ENCODE assay signal across 1 cellular context in the genomic region with DNA sequence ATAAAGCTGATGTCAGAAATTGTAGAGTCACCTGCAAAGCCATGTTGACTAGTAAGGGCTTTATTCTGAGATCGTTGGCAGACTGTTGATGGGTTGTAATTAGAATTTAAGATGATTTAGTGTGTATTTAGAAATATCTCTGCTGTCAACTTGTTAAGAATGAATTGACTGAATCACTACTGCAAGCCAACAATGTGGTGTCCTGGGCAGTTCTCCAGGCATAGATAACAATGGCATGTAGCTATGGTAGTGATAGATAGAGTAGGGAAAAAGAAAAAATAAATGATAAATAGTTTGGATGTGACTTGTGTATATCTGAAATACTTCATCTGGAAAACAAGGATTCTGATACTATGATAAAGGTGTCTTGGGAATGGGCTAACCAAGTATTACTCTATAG.
TF ChIP-seq lines count a peak whose summit lies in the region.

No MANE protein-coding gene starts in this region.

TF ChIP-seq in GM12878, 131 proteins besides CTCF, POLR2A, EP300 and RAD21 (continued from another document):
- TF ChIP-seq, protein P1, sequence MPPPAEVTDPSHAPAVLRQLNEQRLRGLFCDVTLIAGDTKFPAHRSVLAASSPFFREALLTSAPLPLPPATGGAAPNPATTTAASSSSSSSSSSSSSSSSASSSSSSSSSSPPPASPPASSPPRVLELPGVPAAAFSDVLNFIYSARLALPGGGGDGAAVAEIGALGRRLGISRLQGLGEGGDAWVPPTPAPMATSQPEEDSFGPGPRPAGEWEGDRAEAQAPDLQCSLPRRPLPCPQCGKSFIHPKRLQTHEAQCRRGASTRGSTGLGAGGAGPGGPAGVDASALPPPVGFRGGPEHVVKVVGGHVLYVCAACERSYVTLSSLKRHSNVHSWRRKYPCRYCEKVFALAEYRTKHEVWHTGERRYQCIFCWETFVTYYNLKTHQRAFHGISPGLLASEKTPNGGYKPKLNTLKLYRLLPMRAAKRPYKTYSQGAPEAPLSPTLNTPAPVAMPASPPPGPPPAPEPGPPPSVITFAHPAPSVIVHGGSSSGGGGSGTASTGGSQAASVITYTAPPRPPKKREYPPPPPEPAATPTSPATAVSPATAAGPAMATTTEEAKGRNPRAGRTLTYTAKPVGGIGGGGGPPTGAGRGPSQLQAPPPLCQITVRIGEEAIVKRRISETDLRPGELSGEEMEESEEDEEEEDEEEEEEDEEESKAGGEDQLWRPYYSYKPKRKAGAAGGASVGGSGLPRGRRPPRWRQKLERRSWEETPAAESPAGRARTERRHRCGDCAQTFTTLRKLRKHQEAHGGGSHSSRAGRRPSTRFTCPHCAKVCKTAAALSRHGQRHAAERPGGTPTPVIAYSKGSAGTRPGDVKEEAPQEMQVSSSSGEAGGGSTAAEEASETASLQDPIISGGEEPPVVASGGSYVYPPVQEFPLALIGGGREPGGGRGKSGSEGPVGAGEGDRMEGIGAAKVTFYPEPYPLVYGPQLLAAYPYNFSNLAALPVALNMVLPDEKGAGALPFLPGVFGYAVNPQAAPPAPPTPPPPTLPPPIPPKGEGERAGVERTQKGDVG (CRISPR knock-in tag; IDR thresholded peaks at IDR 0.05), result no peak
- TF ChIP-seq MXI1 (IDR thresholded peaks at IDR 0.05; ENCODE audit: low read depth, low read length) (no peak), RCOR1 (conservative IDR thresholded peaks at IDR 0.05; ENCODE audit: low read depth, low read length) (no peak), SRF (IDR thresholded peaks at IDR 0.05; ENCODE audit: low read depth in 2 of 2, low read length in 2 of 2) (no peak), JUNB (IDR thresholded peaks at IDR 0.05) (no peak)
- TF ChIP-seq, protein P2, sequence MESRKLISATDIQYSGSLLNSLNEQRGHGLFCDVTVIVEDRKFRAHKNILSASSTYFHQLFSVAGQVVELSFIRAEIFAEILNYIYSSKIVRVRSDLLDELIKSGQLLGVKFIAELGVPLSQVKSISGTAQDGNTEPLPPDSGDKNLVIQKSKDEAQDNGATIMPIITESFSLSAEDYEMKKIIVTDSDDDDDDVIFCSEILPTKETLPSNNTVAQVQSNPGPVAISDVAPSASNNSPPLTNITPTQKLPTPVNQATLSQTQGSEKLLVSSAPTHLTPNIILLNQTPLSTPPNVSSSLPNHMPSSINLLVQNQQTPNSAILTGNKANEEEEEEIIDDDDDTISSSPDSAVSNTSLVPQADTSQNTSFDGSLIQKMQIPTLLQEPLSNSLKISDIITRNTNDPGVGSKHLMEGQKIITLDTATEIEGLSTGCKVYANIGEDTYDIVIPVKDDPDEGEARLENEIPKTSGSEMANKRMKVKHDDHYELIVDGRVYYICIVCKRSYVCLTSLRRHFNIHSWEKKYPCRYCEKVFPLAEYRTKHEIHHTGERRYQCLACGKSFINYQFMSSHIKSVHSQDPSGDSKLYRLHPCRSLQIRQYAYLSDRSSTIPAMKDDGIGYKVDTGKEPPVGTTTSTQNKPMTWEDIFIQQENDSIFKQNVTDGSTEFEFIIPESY (IDR thresholded peaks at IDR 0.05), result no peak
